In genomic region chr1:201883786-201884185, GRCh38 we compare ENCODE assay signal across 9 cellular contexts. TPM values are rescaled to one million over a fixed set of nuclear protein-coding genes. Genes with fewer than 3 reads are reported as not detected.
DNase-seq lines count a peak whose midpoint lies in the region; ATAC-seq, FAIRE-seq and TF ChIP-seq lines count a peak whose summit lies in the region.
"Had no signal": no experiment of that assay in that cellular context is flagged by ENCODE, and none has a peak within 500 bp of the region (broad histone marks: within the 10 kb centered on the region; RNA-seq: fewer than 3 reads in every experiment).

No MANE protein-coding gene starts in this region.

- no peaks in the 10 kb centered on the region for H3K9me3 ChIP-seq in GM12878 (replicated peaks; ENCODE audit: control insufficient read depth, insufficient read depth, low read length)

- no peaks in the 10 kb centered on the region for H3K36me3 ChIP-seq in GM12878 (ENCODE audit: control insufficient read depth in 2 of 2, insufficient read depth in 2 of 2, low read length in 1 of 2)

- H3K79me2 ChIP-seq in GM12878 (ENCODE audit: control insufficient read depth, insufficient read depth, low read length) = no peaks in the 10 kb centered on the region

- BruUV-seq in GM12878 (replicated peaks; lab: Mats Ljungman, UMichigan) = no TSS peak

- RAD21 ChIA-PET in GM12878 (lab: Charles Lee; ENCODE audit: unreplicated experiment) = interaction anchor here (1.2 kb wide), 1 partner anchor 237 kb away, joined by 3 read pairs; no protein-coding TSS in a partner anchor

- no peak overlapping the region for H3K27ac ChIP-seq in GM12878 (ENCODE audit: control insufficient read depth, insufficient read depth)

- intact Hi-C loops in GM12878 (cut with micrococcal nuclease; ENCODE audit: unreplicated experiment) = no loop called here

- H3K4me2 ChIP-seq in GM12878 (ENCODE audit: control insufficient read depth, insufficient read depth) = no peak overlapping the region

- DNase-seq in AG20443 (ENCODE audit: low spot score) (peak; percentile 65), Kasumi-1 (lab: John Stamatoyannopoulos, UW) (peak; percentile 87), GM12878 (ENCODE audit: low read depth, low spot score) (no peak), lung microvascular endothelial cell (ENCODE audit: low read depth in 2 of 2) (peak; percentile 51 to 61), epidermal melanocyte (ENCODE audit: insufficient read length, low spot score) (no peak), NCI-H526 (lab: John Stamatoyannopoulos, UW) (no peak), DMS 273 (lab: John Stamatoyannopoulos, UW; ENCODE audit: unreplicated experiment) (no peak)
- DNase-seq in effector CD8-positive, alpha-beta T cell (lab: John Stamatoyannopoulos, UW) = no peak
- DNase-seq: activated T-cell treated with anti-CD3 and anti-CD28 coated beads, Interleukin-2, amount 50 U/mL, for 72 hours had no signal

- H3K27me3 ChIP-seq in GM12878 (replicated peaks in 1 of 2; ENCODE audit: control insufficient read depth in 2 of 2, insufficient read depth in 2 of 2, low read length in 1 of 2) = peaks cover 1 to 5% of the 10 kb centered on the region in 2 experiments; a peak in 3 of 4 replicates

- no peak for TF ChIP-seq CTCF in GM12878 (IDR thresholded peaks at IDR 0.05 in 2 of 3, conservative IDR thresholded peaks at IDR 0.05 in 1 of 3; ENCODE audit: control insufficient read depth in 2 of 3, extremely low read depth in 1 of 3, insufficient read depth in 1 of 3, low read depth in 3 of 3, low read length in 3 of 3)

- H3K4me3 ChIP-seq in GM12878 = no peak overlapping the region

- H3K4me1 ChIP-seq in GM12878 (ENCODE audit: control insufficient read depth, insufficient read depth, low read length) = peaks cover 5% of the 10 kb centered on the region; the same call in 1 of the 2 replicates

- peak; percentile 40 for ATAC-seq in GM12878

- H3K9ac ChIP-seq in GM12878 (ENCODE audit: control insufficient read depth, insufficient read depth, low read length) = no peak overlapping the region

- TF ChIP-seq POLR2A in GM12878 (IDR thresholded peaks at IDR 0.05; ENCODE audit: low read depth, low read length) = no peak

- no peak overlapping the region for H2AFZ ChIP-seq in GM12878 (ENCODE audit: control insufficient read depth, low read depth, low read length)

- 9% methylated on average over 7 of the region's 7 CpGs for WGBS in GM12878 (ENCODE audit: insufficient coverage, insufficient replicate concordance, low lambda C conversion rate, missing lambda C conversion rate)

- TF ChIP-seq EP300 in GM12878 (IDR thresholded peaks at IDR 0.05; ENCODE audit: borderline replicate concordance in 1 of 2, control insufficient read depth in 1 of 2, low read depth in 2 of 2, low read length in 2 of 2) = no peak

- in situ Hi-C loops in GM12878 (cut with MboI) = no loop called here

- no peaks in the 10 kb centered on the region for H4K20me1 ChIP-seq in GM12878 (ENCODE audit: control insufficient read depth, insufficient read depth)

- FAIRE-seq in GM12878 (lab: Jason Lieb, UNC) = no peak

- TF ChIP-seq RAD21 in GM12878 (IDR thresholded peaks at IDR 0.05; ENCODE audit: insufficient read depth, low read depth, low read length) = no peak

- POLR2A ChIA-PET in GM12878 (lab: Charles Lee) = no interaction called here

- CTCF ChIA-PET in GM12878 (lab: Yijun Ruan, JAX) = interaction anchor here (1.0 to 9.1 kb wide), 3 partner anchors 10 to 90 kb away, joined by 3 to 99 read pairs (median 3); no protein-coding TSS in a partner anchor

- SMC1A ChIA-PET in GM12878 (lab: Charles Lee; ENCODE audit: uncharacterized antibody, unreplicated experiment) = interaction anchor here (1.5 to 2.2 kb wide), 3 partner anchors 10 to 90 kb away, joined by 4 to 8 read pairs (median 7); no protein-coding TSS in a partner anchor

TF ChIP-seq in GM12878, 131 proteins besides CTCF, POLR2A, EP300 and RAD21:
- TF ChIP-seq BCL3 (IDR thresholded peaks at IDR 0.05; ENCODE audit: borderline replicate concordance, insufficient read depth, low read depth, low read length, poor library complexity, severe bottlenecking) = peak; percentile 66
- peak; percentile 58; the same call in 1 of the 2 replicates for TF ChIP-seq SPI1 (IDR thresholded peaks at IDR 0.05; ENCODE audit: borderline replicate concordance, insufficient read depth, low read depth, low read length)
- TF ChIP-seq CBFB (IDR thresholded peaks at IDR 0.05; ENCODE audit: low read depth) = no peak
- TF ChIP-seq POLR2AphosphoS5 (IDR thresholded peaks at IDR 0.05; ENCODE audit: low read length) = 0 out of 2 replicates have a peak, but pooled peaks have one; percentile 38
- TF ChIP-seq TCF12 (IDR thresholded peaks at IDR 0.05; ENCODE audit: low read depth, low read length) = no peak

RNA-seq across cellular contexts. Expression of gene SHISA4, which starts 4.9 kb away (rescaled TPM):
- total RNA-seq in GM12878 (2013; cell fraction: nucleolus; rRNA removed) = 0.90 and 1.5 TPM in 2 replicates
- total RNA-seq in GM12878 (2014; rRNA removed) = 0.11 TPM in 1 of 2 replicates, not detected in the other
- not detected in 2 replicates for total RNA-seq in GM12878 (2014; rRNA removed; fragmentation: Illumina TruSeq; extraction: Trizol)
- total RNA-seq in GM12878 (2021) = not detected in 2 replicates
- polyA plus RNA-seq in GM12878 (2011; ENCODE audit: low read depth) = not detected
- polyA plus RNA-seq in GM12878 (2011; rRNA removed) = 0.07 TPM in 1 of 2 replicates, not detected in the other
- 0.13 and 0.15 TPM in 2 replicates for polyA plus RNA-seq in GM12878 (2011; cell fraction: cytosol; rRNA removed)
- polyA plus RNA-seq in GM12878 (2011; cell fraction: nucleus; rRNA removed) = 0.61 and 0.85 TPM in 2 replicates
- polyA plus RNA-seq in GM12878 (2012) = not detected in 2 replicates
- 0.07 TPM in 1 of 2 replicates, not detected in the other for polyA plus RNA-seq in GM12878 (2014; fragmentation: Illumina TruSeq; extraction: Trizol)
- polyA plus RNA-seq in GM12878 (2014; fragmentation: Nextera tagmentation; extraction: Ambion mirVana) = not detected
- not detected in 2 replicates for polyA plus RNA-seq in GM12878 (2014; rRNA removed)
- polyA plus RNA-seq in GM12878 (2016; fragmentation: Nextera tagmentation; extraction: Ambion mirVana) = not detected
- not detected in 2 replicates for polyA minus RNA-seq in GM12878 (2011; rRNA and poly(A)+ RNA removed)
- polyA minus RNA-seq in GM12878 (2011; cell fraction: cytosol; rRNA and poly(A)+ RNA removed) = not detected in 2 replicates
- 0.29 TPM in 1 of 2 replicates, not detected in the other for polyA minus RNA-seq in GM12878 (2011; cell fraction: nucleus; rRNA and poly(A)+ RNA removed)
- 7.4 and 9.1 TPM in 2 replicates for total RNA-seq in lung microvascular endothelial cell

RNA-seq across cellular contexts. Expression of gene IPO9, which starts 54.8 kb away (rescaled TPM):
- 59.0 and 69.0 TPM in 2 replicates for total RNA-seq in GM12878 (2013; cell fraction: nucleolus; rRNA removed)
- total RNA-seq in GM12878 (2014; rRNA removed) (17.8 and 23.6 TPM in 2 replicates), GM12878 (2014; rRNA removed; fragmentation: Illumina TruSeq; extraction: Trizol) (21.4 and 24.0 TPM in 2 replicates), GM12878 (2021) (47.9 and 54.8 TPM in 2 replicates), lung microvascular endothelial cell (15.7 and 17.0 TPM in 2 replicates)
- polyA plus RNA-seq in GM12878 (2011; ENCODE audit: low read depth) = 12.7 TPM
- polyA plus RNA-seq in GM12878 (2011; rRNA removed) (51.6 and 58.7 TPM in 2 replicates), GM12878 (2014; fragmentation: Illumina TruSeq; extraction: Trizol) (35.3 and 50.0 TPM in 2 replicates), GM12878 (2014; fragmentation: Nextera tagmentation; extraction: Ambion mirVana) (10 to 100 TPM; 19.1 to 32.9 TPM), GM12878 (2014; rRNA removed) (29.9 and 34.8 TPM in 2 replicates), GM12878 (2016; fragmentation: Nextera tagmentation; extraction: Ambion mirVana) (10 to 100 TPM; 72.4 to 77.3 TPM)
- polyA plus RNA-seq in GM12878 (2011; cell fraction: cytosol; rRNA removed) = 40.9 and 55.1 TPM in 2 replicates
- polyA plus RNA-seq in GM12878 (2011; cell fraction: nucleus; rRNA removed) = 62.7 and 64.3 TPM in 2 replicates
- polyA plus RNA-seq in GM12878 (2012) = 21.5 and 24.5 TPM in 2 replicates
- polyA minus RNA-seq in GM12878 (2011; rRNA and poly(A)+ RNA removed) = 42.5 and 48.1 TPM in 2 replicates
- polyA minus RNA-seq in GM12878 (2011; cell fraction: cytosol; rRNA and poly(A)+ RNA removed) = 11.9 and 16.6 TPM in 2 replicates
- 15.7 and 25.0 TPM in 2 replicates for polyA minus RNA-seq in GM12878 (2011; cell fraction: nucleus; rRNA and poly(A)+ RNA removed)

Comparison
In these comparisons a context has a peak if more than half of its experiments do, and no peak if none do; other contexts are left out.
1. DNase-seq: peak in AG20443 (single experiment), Kasumi-1 (2 of 2) and lung microvascular endothelial cell (2 of 2); none in GM12878 (single experiment), epidermal melanocyte (single experiment), NCI-H526 (0 of 2), effector CD8-positive, alpha-beta T cell (single experiment) and DMS 273 (single experiment).